Comparison of ENCODE assay signal across 1 cellular context in genomic region chr12:116582610-116583009, GRCh38.
TF ChIP-seq lines count a peak whose summit lies in the region.

No MANE protein-coding gene starts in this region.

TF ChIP-seq in K562, 482 proteins besides CTCF, POLR2A, EP300 and RAD21 (continued from another document and continues in another):
- TF ChIP-seq HNRNPLL (IDR thresholded peaks at IDR 0.05; ENCODE audit: low read depth, low read length, poor library complexity, severe bottlenecking) (no peak), LEF1 (IDR thresholded peaks at IDR 0.05) (0 out of 2 replicates have a peak, but pooled peaks have one; percentile 43), ARHGAP35 (IDR thresholded peaks at IDR 0.05; ENCODE audit: partially characterized antibody) (no peak), CBX3 (IDR thresholded peaks at IDR 0.05; ENCODE audit: borderline replicate concordance in 1 of 2, low read length in 2 of 2) (no peak; a peak in 1 of 3 replicates), NCOA4 (IDR thresholded peaks at IDR 0.05; ENCODE audit: partially characterized antibody) (no peak), POLR3G (IDR thresholded peaks at IDR 0.05; ENCODE audit: extremely low read depth, insufficient read length, insufficient replicate concordance) (no peak), MTA2 (IDR thresholded peaks at IDR 0.05; ENCODE audit: low read depth) (no peak), STAT5A (IDR thresholded peaks at IDR 0.05; ENCODE audit: borderline replicate concordance, low read length) (no peak), NCOA2 (IDR thresholded peaks at IDR 0.05; ENCODE audit: partially characterized antibody in 2 of 2) (no peak), ELF4 (CRISPR knock-in tag; IDR thresholded peaks at IDR 0.05) (no peak), NONO (IDR thresholded peaks at IDR 0.05; ENCODE audit: low read depth in 2 of 2, low read length in 1 of 2) (no peak), ZEB2 (IDR thresholded peaks at IDR 0.05) (no peak), THRA (IDR thresholded peaks at IDR 0.05) (no peak), FOXJ3 (CRISPR knock-in tag; IDR thresholded peaks at IDR 0.05) (no peak), SMAD4 (CRISPR knock-in tag; conservative IDR thresholded peaks at IDR 0.05) (0 out of 2 replicates have a peak, but pooled peaks have one; percentile 26), ATF1 (CRISPR knock-in tag; IDR thresholded peaks at IDR 0.05) (no peak), ATF1 (tag; IDR thresholded peaks at IDR 0.05) (no peak), HNRNPK (IDR thresholded peaks at IDR 0.05; ENCODE audit: low read depth, low read length, poor library complexity, severe bottlenecking) (no peak), DIDO1 (tag; IDR thresholded peaks at IDR 0.05; ENCODE audit: low read depth) (no peak), TEAD4 (IDR thresholded peaks at IDR 0.05; ENCODE audit: low read length) (0 out of 2 replicates have a peak, but pooled peaks have one; percentile 35), TEAD4 (CRISPR knock-in tag; IDR thresholded peaks at IDR 0.05; ENCODE audit: borderline replicate concordance) (no peak), ZBTB9 (CRISPR knock-in tag; IDR thresholded peaks at IDR 0.05) (peak; percentile 23; the same call in 1 of the 2 replicates), KDM2B (CRISPR knock-in tag; IDR thresholded peaks at IDR 0.05) (no peak), SMARCE1 (IDR thresholded peaks at IDR 0.05) (peak; percentile 72; the same call in 1 of the 2 replicates), MTF1 (CRISPR knock-in tag; IDR thresholded peaks at IDR 0.05; ENCODE audit: borderline replicate concordance) (no peak), CBFB (CRISPR knock-in tag; IDR thresholded peaks at IDR 0.05) (no peak), CC2D1A (IDR thresholded peaks at IDR 0.05) (peak; percentile 59; the same call in 1 of the 2 replicates), KLF13 (tag; IDR thresholded peaks at IDR 0.05; ENCODE audit: borderline replicate concordance, low read depth) (no peak), TAF7 (tag; IDR thresholded peaks at IDR 0.05) (no peak), USF1 (CRISPR knock-in tag; IDR thresholded peaks at IDR 0.05) (no peak), L3MBTL2 (IDR thresholded peaks at IDR 0.05) (peak; percentile 43; the same call in 1 of the 2 replicates), SMARCC2 (IDR thresholded peaks at IDR 0.05; ENCODE audit: low read depth) (peak; percentile 61; the same call in 1 of the 2 replicates), ETV6 (IDR thresholded peaks at IDR 0.05; ENCODE audit: borderline replicate concordance in 1 of 2, low read depth in 2 of 2, low read length in 1 of 2) (no peak), ETV6 (CRISPR knock-in tag; IDR thresholded peaks at IDR 0.05; ENCODE audit: borderline replicate concordance) (no peak), MYC (IDR thresholded peaks at IDR 0.05; ENCODE audit: low read depth, low read length) (peak; percentile 44; the same call in 1 of the 2 replicates), MYC (CRISPR knock-in tag; IDR thresholded peaks at IDR 0.05; ENCODE audit: borderline replicate concordance, low read depth) (no peak), ZBTB17 (CRISPR knock-in tag; IDR thresholded peaks at IDR 0.05) (no peak), CCNT2 (IDR thresholded peaks at IDR 0.05; ENCODE audit: borderline replicate concordance, extremely low read depth, insufficient read length, low read depth, low read length) (no peak), ZNF707 (CRISPR knock-in tag; conservative IDR thresholded peaks at IDR 0.05) (no peak), PHB2 (IDR thresholded peaks at IDR 0.05; ENCODE audit: low read depth) (no peak), RBM39 (optimal IDR thresholded peaks at IDR 0.05; ENCODE audit: low read depth, low read length) (no peak), PTBP1 (IDR thresholded peaks at IDR 0.05; ENCODE audit: low read depth, low read length) (no peak), PHTF2 (CRISPR knock-in tag; IDR thresholded peaks at IDR 0.05) (no peak), ZNF124 (CRISPR knock-in tag; IDR thresholded peaks at IDR 0.05) (no peak), HMG20A (CRISPR knock-in tag; conservative IDR thresholded peaks at IDR 0.05) (no peak), U2AF2 (optimal IDR thresholded peaks at IDR 0.05; ENCODE audit: low read depth, low read length) (no peak), XRCC3 (IDR thresholded peaks at IDR 0.05) (no peak), RBBP5 (IDR thresholded peaks at IDR 0.05; ENCODE audit: borderline replicate concordance, insufficient read depth, low read length, poor library complexity, severe bottlenecking) (no peak), JUN (IDR thresholded peaks at IDR 0.05; ENCODE audit: borderline replicate concordance, low read depth, low read length) (no peak), JUN (CRISPR knock-in tag; IDR thresholded peaks at IDR 0.05; ENCODE audit: borderline replicate concordance) (no peak), GATA2 (CRISPR knock-in tag; IDR thresholded peaks at IDR 0.05) (no peak), CREM (IDR thresholded peaks at IDR 0.05; ENCODE audit: low read depth) (no peak), CBFA2T2 (conservative IDR thresholded peaks at IDR 0.05) (no peak), MCM2 (IDR thresholded peaks at IDR 0.05; ENCODE audit: low read depth) (no peak), FOSL1 (tag; conservative IDR thresholded peaks at IDR 0.05) (0 out of 2 replicates have a peak, but pooled peaks have one; percentile 30), SUPT5H (IDR thresholded peaks at IDR 0.05) (no peak), SNRNP70 (optimal IDR thresholded peaks at IDR 0.05; ENCODE audit: low read depth, low read length) (no peak)
- TF ChIP-seq, protein P1, sequence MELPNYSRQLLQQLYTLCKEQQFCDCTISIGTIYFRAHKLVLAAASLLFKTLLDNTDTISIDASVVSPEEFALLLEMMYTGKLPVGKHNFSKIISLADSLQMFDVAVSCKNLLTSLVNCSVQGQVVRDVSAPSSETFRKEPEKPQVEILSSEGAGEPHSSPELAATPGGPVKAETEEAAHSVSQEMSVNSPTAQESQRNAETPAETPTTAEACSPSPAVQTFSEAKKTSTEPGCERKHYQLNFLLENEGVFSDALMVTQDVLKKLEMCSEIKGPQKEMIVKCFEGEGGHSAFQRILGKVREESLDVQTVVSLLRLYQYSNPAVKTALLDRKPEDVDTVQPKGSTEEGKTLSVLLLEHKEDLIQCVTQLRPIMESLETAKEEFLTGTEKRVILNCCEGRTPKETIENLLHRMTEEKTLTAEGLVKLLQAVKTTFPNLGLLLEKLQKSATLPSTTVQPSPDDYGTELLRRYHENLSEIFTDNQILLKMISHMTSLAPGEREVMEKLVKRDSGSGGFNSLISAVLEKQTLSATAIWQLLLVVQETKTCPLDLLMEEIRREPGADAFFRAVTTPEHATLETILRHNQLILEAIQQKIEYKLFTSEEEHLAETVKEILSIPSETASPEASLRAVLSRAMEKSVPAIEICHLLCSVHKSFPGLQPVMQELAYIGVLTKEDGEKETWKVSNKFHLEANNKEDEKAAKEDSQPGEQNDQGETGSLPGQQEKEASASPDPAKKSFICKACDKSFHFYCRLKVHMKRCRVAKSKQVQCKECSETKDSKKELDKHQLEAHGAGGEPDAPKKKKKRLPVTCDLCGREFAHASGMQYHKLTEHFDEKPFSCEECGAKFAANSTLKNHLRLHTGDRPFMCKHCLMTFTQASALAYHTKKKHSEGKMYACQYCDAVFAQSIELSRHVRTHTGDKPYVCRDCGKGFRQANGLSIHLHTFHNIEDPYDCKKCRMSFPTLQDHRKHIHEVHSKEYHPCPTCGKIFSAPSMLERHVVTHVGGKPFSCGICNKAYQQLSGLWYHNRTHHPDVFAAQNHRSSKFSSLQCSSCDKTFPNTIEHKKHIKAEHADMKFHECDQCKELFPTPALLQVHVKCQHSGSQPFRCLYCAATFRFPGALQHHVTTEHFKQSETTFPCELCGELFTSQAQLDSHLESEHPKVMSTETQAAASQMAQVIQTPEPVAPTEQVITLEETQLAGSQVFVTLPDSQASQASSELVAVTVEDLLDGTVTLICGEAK (IDR thresholded peaks at IDR 0.05) = no peak
- TF ChIP-seq, protein P1 (CRISPR knock-in tag; IDR thresholded peaks at IDR 0.05) = no peak
- TF ChIP-seq, protein P2, sequence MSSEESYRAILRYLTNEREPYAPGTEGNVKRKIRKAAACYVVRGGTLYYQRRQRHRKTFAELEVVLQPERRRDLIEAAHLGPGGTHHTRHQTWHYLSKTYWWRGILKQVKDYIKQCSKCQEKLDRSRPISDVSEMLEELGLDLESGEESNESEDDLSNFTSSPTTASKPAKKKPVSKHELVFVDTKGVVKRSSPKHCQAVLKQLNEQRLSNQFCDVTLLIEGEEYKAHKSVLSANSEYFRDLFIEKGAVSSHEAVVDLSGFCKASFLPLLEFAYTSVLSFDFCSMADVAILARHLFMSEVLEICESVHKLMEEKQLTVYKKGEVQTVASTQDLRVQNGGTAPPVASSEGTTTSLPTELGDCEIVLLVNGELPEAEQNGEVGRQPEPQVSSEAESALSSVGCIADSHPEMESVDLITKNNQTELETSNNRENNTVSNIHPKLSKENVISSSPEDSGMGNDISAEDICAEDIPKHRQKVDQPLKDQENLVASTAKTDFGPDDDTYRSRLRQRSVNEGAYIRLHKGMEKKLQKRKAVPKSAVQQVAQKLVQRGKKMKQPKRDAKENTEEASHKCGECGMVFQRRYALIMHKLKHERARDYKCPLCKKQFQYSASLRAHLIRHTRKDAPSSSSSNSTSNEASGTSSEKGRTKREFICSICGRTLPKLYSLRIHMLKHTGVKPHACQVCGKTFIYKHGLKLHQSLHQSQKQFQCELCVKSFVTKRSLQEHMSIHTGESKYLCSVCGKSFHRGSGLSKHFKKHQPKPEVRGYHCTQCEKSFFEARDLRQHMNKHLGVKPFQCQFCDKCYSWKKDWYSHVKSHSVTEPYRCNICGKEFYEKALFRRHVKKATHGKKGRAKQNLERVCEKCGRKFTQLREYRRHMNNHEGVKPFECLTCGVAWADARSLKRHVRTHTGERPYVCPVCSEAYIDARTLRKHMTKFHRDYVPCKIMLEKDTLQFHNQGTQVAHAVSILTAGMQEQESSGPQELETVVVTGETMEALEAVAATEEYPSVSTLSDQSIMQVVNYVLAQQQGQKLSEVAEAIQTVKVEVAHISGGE (CRISPR knock-in tag; IDR thresholded peaks at IDR 0.05) = no peak
